Comparison of ENCODE assay signal across 11 cellular contexts in the genomic region with DNA sequence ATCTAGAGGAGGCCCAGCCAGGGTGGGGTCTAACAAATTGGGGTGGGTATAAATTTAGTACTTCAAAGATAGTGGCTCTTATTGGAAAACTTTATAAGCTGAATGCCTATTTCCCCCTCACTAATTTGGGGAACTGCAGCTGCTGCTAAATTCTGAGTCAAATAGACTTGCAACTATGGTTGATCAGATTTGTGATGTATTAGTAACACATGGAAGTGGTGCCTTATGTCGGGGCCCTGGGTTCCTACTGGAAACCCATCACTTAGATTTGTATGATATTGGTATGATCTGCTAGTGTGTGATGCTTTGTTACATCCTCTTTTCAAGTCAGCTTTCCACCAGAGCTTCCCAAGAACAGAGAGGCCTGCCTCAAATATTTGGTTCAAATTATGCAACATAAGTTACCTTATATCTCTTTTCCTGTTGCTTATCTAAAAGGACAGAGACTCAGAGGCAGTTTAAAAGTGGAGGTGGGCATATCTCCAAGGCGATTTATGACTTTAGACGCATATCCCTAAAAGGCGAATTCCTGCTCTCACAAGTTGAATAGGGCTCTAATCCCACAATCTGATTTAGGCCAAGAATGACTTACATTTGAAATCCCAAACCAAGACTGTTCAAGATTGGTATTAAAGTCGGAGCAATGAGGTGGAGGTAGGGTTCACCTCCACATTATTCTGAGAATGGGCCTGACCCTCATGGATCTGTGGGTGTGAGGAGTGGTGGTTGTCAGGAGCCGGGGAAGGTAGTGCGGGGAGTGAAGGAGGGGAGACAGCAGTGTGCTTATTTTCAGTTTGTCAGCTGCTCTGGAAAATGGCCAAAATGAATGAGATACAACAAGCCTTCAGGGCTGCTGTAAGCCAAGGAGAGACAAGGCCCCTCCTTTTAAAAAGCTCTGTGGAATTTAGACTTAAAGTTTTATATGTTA.
DNase-seq lines count a peak whose midpoint lies in the region; ATAC-seq and TF ChIP-seq lines count a peak whose summit lies in the region.
"Had no signal": no experiment of that assay in that cellular context is flagged by ENCODE, and none has a peak within 500 bp of the region (broad histone marks: within the 10 kb centered on the region; RNA-seq: fewer than 3 reads in every experiment).

No MANE protein-coding gene starts in this region.

- H3K36me3 Mint-ChIP-seq in type B pancreatic cell, result peaks cover 8% of the 10 kb centered on the region

- peak overlapping the region; percentile 87 for H3K27ac Mint-ChIP-seq in type B pancreatic cell
- H3K27ac Mint-ChIP-seq: T-helper 1 cell treated with Interleukin-12 subunit alpha and Interleukin-12 subunit beta and Interleukin-4 antibody, amounts not matched to agents 30 μg/mL and 1 μg/mL, for 36 hours had no signal

- peak overlapping the region; percentile 44 for H3K4me3 Mint-ChIP-seq in type B pancreatic cell
- H3K4me3 Mint-ChIP-seq: T-helper 1 cell treated with Interleukin-12 subunit alpha and Interleukin-12 subunit beta and Interleukin-4 antibody, amounts not matched to agents 30 μg/mL and 1 μg/mL, for 36 hours had no signal

- DNase-seq in NCI-H82 (lab: John Stamatoyannopoulos, UW) (peak; percentile 46), NCI-H82 treated with DMSO at 0.1 percent for 48 hours (lab: John Stamatoyannopoulos, UW; ENCODE audit: unreplicated experiment) (no peak), cerebellar cortex (ENCODE audit: low spot score) (peak; percentile 58), medulla oblongata (ENCODE audit: extremely low spot score) (peak; percentile 34), type B pancreatic cell (ENCODE audit: extremely low spot score, unreplicated experiment) (no peak), HPDE6-E6E7 (ENCODE audit: extremely low spot score) (no peak), NCI-H2029 (lab: John Stamatoyannopoulos, UW) (no peak)
- DNase-seq: dermis blood vessel endothelial cell, posterior cingulate gyrus had no signal

- no peak for ATAC-seq in GM19452 (IDR thresholded peaks at IDR 0.05; ENCODE audit: unreplicated experiment)

- H3K27me3 Mint-ChIP-seq in type B pancreatic cell, result no peaks in the 10 kb centered on the region

- no peak for TF ChIP-seq CTCF in type B pancreatic cell (conservative IDR thresholded peaks at IDR 0.05)

- peaks cover 7% of the 10 kb centered on the region for H3K9me3 Mint-ChIP-seq in type B pancreatic cell
- H3K9me3 Mint-ChIP-seq: T-helper 1 cell treated with Interleukin-12 subunit alpha and Interleukin-12 subunit beta and Interleukin-4 antibody, amounts not matched to agents 30 μg/mL and 1 μg/mL, for 36 hours had no signal

- H3K4me1 Mint-ChIP-seq in type B pancreatic cell (ENCODE audit: unreplicated experiment), result peaks cover 74% of the 10 kb centered on the region

Comparison
In these comparisons a context has a peak if more than half of its experiments do, and no peak if none do; other contexts are left out.
1. DNase-seq: peak in NCI-H82 (single experiment), cerebellar cortex (single experiment) and medulla oblongata (single experiment); none in NCI-H82 treated with DMSO at 0.1 percent for 48 hours (single experiment), type B pancreatic cell (single experiment), HPDE6-E6E7 (single experiment) and NCI-H2029 (single experiment).